ENCODE assay signal across 9 cellular contexts in genomic region chr17:57898487-57899311, GRCh38. TPM values are rescaled to one million over a fixed set of nuclear protein-coding genes. Genes with fewer than 3 reads are reported as not detected.
DNase-seq lines count a peak whose midpoint lies in the region; TF ChIP-seq lines count a peak whose summit lies in the region.
"Had no signal": no experiment of that assay in that cellular context is flagged by ENCODE, and none has a peak within 500 bp of the region (broad histone marks: within the 10 kb centered on the region; RNA-seq: fewer than 3 reads in every experiment).

No MANE protein-coding gene starts in this region.

- DNase-seq in H7 = peak; percentile 92
- DNase-seq in amniotic stem cell (lab: John Stamatoyannopoulos, UW) = peak; percentile 29
- DNase-seq in hippocampal formation (lab: John Stamatoyannopoulos, UW) = peak; percentile 58 to 63
- DNase-seq in sigmoid colon = peak; percentile 89
- DNase-seq in stimulated activated naive CD4-positive, alpha-beta T cell (lab: John Stamatoyannopoulos, UW) = no peak
- DNase-seq in DMS153 (lab: John Stamatoyannopoulos, UW) = no peak
- DNase-seq in kidney glomerular epithelial cell (lab: John Stamatoyannopoulos, UW) = no peak
- no peak for DNase-seq in activated CD4-positive, alpha-beta T cell treated with anti-CD3 and anti-CD28 coated beads for 4 hours
- DNase-seq: MM.1S had no signal

- no peak for TF ChIP-seq POLR2A in sigmoid colon (IDR thresholded peaks at IDR 0.05)

- TF ChIP-seq CTCF in sigmoid colon (IDR thresholded peaks at IDR 0.05) = no peak

- H3K9me3 ChIP-seq in sigmoid colon = no peaks in the 10 kb centered on the region

- WGBS in sigmoid colon, 2 donors = 52 to 63% methylated on average over 9 of the region's 9 CpGs

- peaks cover 0 to 98% (median 94%) of the 10 kb centered on the region in 4 donors for H3K4me1 ChIP-seq in sigmoid colon

- H3K27ac ChIP-seq in sigmoid colon = peak overlapping the region; percentile 82 to 100 (median 97)

- H3K36me3 ChIP-seq in H7 (replicated peaks; ENCODE audit: control insufficient read depth, insufficient read depth, low read length) (no peaks in the 10 kb centered on the region), sigmoid colon (no peaks in the 10 kb centered on the region)

- H3K4me3 ChIP-seq in H7 (ENCODE audit: insufficient read depth, low read depth, low read length) (no peak overlapping the region), sigmoid colon (no peak overlapping the region)

- intact Hi-C loops in sigmoid colon (cut with DNase I) = no loop called here

- H3K27me3 ChIP-seq in H7 (ENCODE audit: control insufficient read depth, insufficient read depth, low read length) (no peaks in the 10 kb centered on the region), sigmoid colon (no peaks in the 10 kb centered on the region)

- TF ChIP-seq EP300 in sigmoid colon (IDR thresholded peaks at IDR 0.05) = no peak

RNA-seq across cellular contexts. Expression of gene MRPS23, which starts 48.9 kb away (rescaled TPM):
- total RNA-seq in H7 (2014; rRNA removed; shearing (Covaris generic)) = 56.1 and 65.9 TPM in 2 replicates
- total RNA-seq in sigmoid colon = 10 to 100 TPM in 3 of 4 donors, 1 to 10 TPM in 1; 9.5 to 15.1 (median 13.3) TPM
- 10 to 100 TPM; 16.6 to 43.9 (median 17.4) TPM for polyA plus RNA-seq in sigmoid colon

RNA-seq across cellular contexts. Expression of gene CUEDC1, which starts 56.5 kb away (rescaled TPM):
- 8.1 and 13.9 TPM in 2 replicates for total RNA-seq in H7 (2014; rRNA removed; shearing (Covaris generic))
- total RNA-seq in sigmoid colon = 10 to 100 TPM; 29.5 to 64.0 (median 33.7) TPM
- polyA plus RNA-seq in sigmoid colon = 10 to 100 TPM in 2 of 3 donors, 1 to 10 TPM in 1; 3.0 to 20.0 (median 11.4) TPM

Comparison
In these comparisons a context has a peak if more than half of its experiments do, and no peak if none do; other contexts are left out.
1. DNase-seq: peak in H7 (single experiment), amniotic stem cell (single experiment), hippocampal formation (2 of 2) and sigmoid colon (single experiment); none in stimulated activated naive CD4-positive, alpha-beta T cell (0 of 6), DMS153 (single experiment), kidney glomerular epithelial cell (single experiment) and activated CD4-positive, alpha-beta T cell treated with anti-CD3 and anti-CD28 coated beads for 4 hours (0 of 2).